ENCODE assay signal across 27 cellular contexts in the genomic region with DNA sequence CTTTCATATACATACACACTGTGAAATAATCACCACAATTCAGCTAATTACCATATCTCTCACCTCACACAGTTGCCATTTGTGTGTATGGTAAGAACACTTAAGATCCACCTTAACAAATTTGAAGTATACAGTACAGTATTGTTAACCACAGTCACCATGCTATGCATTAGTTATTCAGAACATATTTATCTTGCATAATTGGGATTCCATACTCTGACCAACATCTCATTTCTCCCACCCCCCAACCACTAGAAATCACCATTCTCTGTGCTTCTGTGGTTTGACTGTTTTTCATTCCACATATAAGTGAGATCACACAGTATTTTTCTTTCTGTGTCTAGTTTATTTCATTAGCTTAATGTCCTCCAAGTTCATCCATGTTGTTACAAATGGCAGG.
A peak's percentile ranks its signal among the peaks of the same experiment; 100 is the strongest.
DNase-seq lines count a peak whose midpoint lies in the region; ATAC-seq and TF ChIP-seq lines count a peak whose summit lies in the region.
"Had no signal": no experiment of that assay in that cellular context is flagged by ENCODE, and none has a peak within 500 bp of the region (broad histone marks: within the 10 kb centered on the region; RNA-seq: fewer than 3 reads in every experiment).

No MANE protein-coding gene starts in this region.

- peaks cover 7 to 16% of the 10 kb centered on the region in 2 donors for H3K9me3 Mint-ChIP-seq in activated naive CD4-positive, alpha-beta T cell treated with anti-CD3 and anti-CD28 coated beads, Interleukin-2, amount 50 U/mL, for 72 hours
- H3K9me3 Mint-ChIP-seq in stimulated activated effector memory CD8-positive, alpha-beta T cell treated with anti-CD3 and anti-CD28 coated beads, Interleukin-12 subunit alpha, Interleukin-12 subunit beta, amount 100 ng/mL, for 72 hours: peaks cover 16% of the 10 kb centered on the region

- intact Hi-C loops in cardiac septum (cut with DNase I): no loop called here

- H3K36me3 Mint-ChIP-seq in activated naive CD4-positive, alpha-beta T cell treated with anti-CD3 and anti-CD28 coated beads, Interleukin-2, amount 50 U/mL, for 72 hours: peaks cover 4 to 15% of the 10 kb centered on the region in 2 donors
- H3K36me3 Mint-ChIP-seq in stimulated activated effector memory CD8-positive, alpha-beta T cell treated with anti-CD3 and anti-CD28 coated beads, Interleukin-12 subunit alpha, Interleukin-12 subunit beta, amount 100 ng/mL, for 72 hours: no peaks in the 10 kb centered on the region

- no peaks in the 10 kb centered on the region for H3K36me3 ChIP-seq in SJCRH30
- H3K36me3 ChIP-seq: adrenal gland, tibial nerve, WERI-Rb-1 had no signal

- no peak overlapping the region for H3K4me3 Mint-ChIP-seq in stimulated activated effector memory CD8-positive, alpha-beta T cell treated with anti-CD3 and anti-CD28 coated beads, Interleukin-12 subunit alpha, Interleukin-12 subunit beta, amount 100 ng/mL, for 72 hours
- H3K4me3 Mint-ChIP-seq: central memory CD8-positive, alpha-beta T cell; H9; stimulated activated naive CD8-positive, alpha-beta T cell treated with anti-CD3 and anti-CD28 coated beads, Interleukin-15, Interleukin-2, amounts not matched to agents 100 ng/mL and 50 ng/mL, for 24 hours; T-helper 2 cell treated with Interferon-gamma antibody and Interleukin-4, amounts not matched to agents 5 μg/mL and 100 μg/mL, for 36 hours had no signal

- H3K27ac Mint-ChIP-seq in activated naive CD4-positive, alpha-beta T cell treated with anti-CD3 and anti-CD28 coated beads, Interleukin-2, amount 50 U/mL, for 72 hours: no peak overlapping the region
- no peak overlapping the region for H3K27ac Mint-ChIP-seq in stimulated activated effector memory CD8-positive, alpha-beta T cell treated with anti-CD3 and anti-CD28 coated beads, Interleukin-12 subunit alpha, Interleukin-12 subunit beta, amount 100 ng/mL, for 72 hours
- H3K27ac Mint-ChIP-seq: H9; stimulated activated naive CD8-positive, alpha-beta T cell treated with anti-CD3 and anti-CD28 coated beads, Interleukin-15, Interleukin-2, amounts not matched to agents 100 ng/mL and 50 ng/mL, for 24 hours; T-helper 2 cell treated with Interferon-gamma antibody and Interleukin-4, amounts not matched to agents 5 μg/mL and 100 μg/mL, for 36 hours had no signal

- H3K27me3 ChIP-seq in SJCRH30: no peaks in the 10 kb centered on the region
- H3K27me3 ChIP-seq: adrenal gland, tibial nerve had no signal

- no peak for DNase-seq in activated naive CD4-positive, alpha-beta T cell treated with anti-CD3 and anti-CD28 coated beads, Interleukin-2, amount 50 U/mL, for 72 hours (ENCODE audit: low spot score in 2 of 2)
- no peak for DNase-seq in activated naive CD4-positive, alpha-beta T cell (lab: John Stamatoyannopoulos, UW)
- DNase-seq in SJCRH30: peak; percentile 18 to 23
- peak; percentile 51 for DNase-seq in fibroblast of mammary gland (ENCODE audit: low read depth)
- no peak for DNase-seq in stimulated activated effector memory CD8-positive, alpha-beta T cell treated with anti-CD3 and anti-CD28 coated beads, Interleukin-12 subunit alpha, Interleukin-12 subunit beta, amount 100 ng/mL, for 72 hours (ENCODE audit: low spot score in 2 of 2)
- DNase-seq in activated CD4-positive, alpha-beta T cell treated with anti-CD3 and anti-CD28 coated beads for 4 hours: no peak
- DNase-seq in hypothalamus (lab: John Stamatoyannopoulos, UW): no peak
- DNase-seq in cardiac septum (ENCODE audit: low spot score): no peak
- DNase-seq: activated gamma-delta T cell; adrenal gland; Caco-2; effector CD4-positive, alpha-beta T cell; H9; kidney; MM.1S; NCI-H69; occipital lobe; RPMI8226; SK-N-SH; stimulated activated CD4-positive, alpha-beta T cell treated with anti-CD3 and anti-CD28 coated beads, Interleukin-4, amount 100 ng/mL, for 24 hours; WERI-Rb-1 had no signal

- no peaks in the 10 kb centered on the region for H3K4me1 Mint-ChIP-seq in stimulated activated effector memory CD8-positive, alpha-beta T cell treated with anti-CD3 and anti-CD28 coated beads, Interleukin-12 subunit alpha, Interleukin-12 subunit beta, amount 100 ng/mL, for 72 hours
- H3K4me1 Mint-ChIP-seq: central memory CD8-positive, alpha-beta T cell; H9 had no signal

- 0 out of 2 replicates have a peak, but pooled peaks cover 2% of the 10 kb centered on the region for H3K4me1 ChIP-seq in SJCRH30
- H3K4me1 ChIP-seq: A549, adrenal gland, Caco-2, tibial nerve had no signal

- H3K4me3 ChIP-seq in SJCRH30: no peak overlapping the region
- H3K4me3 ChIP-seq in fibroblast of mammary gland (ENCODE audit: control insufficient read depth, low read depth, low read length): no peak overlapping the region
- H3K4me3 ChIP-seq: A549, adrenal gland, smooth muscle cell, tibial nerve had no signal

- peak; percentile 34 to 36 for ATAC-seq in activated naive CD4-positive, alpha-beta T cell treated with anti-CD3 and anti-CD28 coated beads, Interleukin-2, amount 50 U/mL, for 72 hours
- peak; percentile 19 for ATAC-seq in stimulated activated effector memory CD8-positive, alpha-beta T cell treated with anti-CD3 and anti-CD28 coated beads, Interleukin-12 subunit alpha, Interleukin-12 subunit beta, amount 100 ng/mL, for 72 hours
- ATAC-seq: A549 had no signal

- no peak for TF ChIP-seq CTCF in fibroblast of mammary gland (conservative IDR thresholded peaks at IDR 0.05; ENCODE audit: control insufficient read depth, insufficient read depth, low read depth, low read length)

- no peaks in the 10 kb centered on the region for H3K9me3 ChIP-seq in SJCRH30 (replicated peaks)

- no peak overlapping the region for H3K27ac ChIP-seq in SJCRH30
- H3K27ac ChIP-seq: A549, adrenal gland, tibial nerve, WERI-Rb-1 had no signal

Comparison
In these comparisons a context has a peak if more than half of its experiments do, and no peak if none do; other contexts are left out.
1. DNase-seq: peak in SJCRH30 (2 of 2) and fibroblast of mammary gland (single experiment); none in activated naive CD4-positive, alpha-beta T cell treated with anti-CD3 and anti-CD28 coated beads, Interleukin-2, amount 50 U/mL, for 72 hours (0 of 2), activated naive CD4-positive, alpha-beta T cell (0 of 4), stimulated activated effector memory CD8-positive, alpha-beta T cell treated with anti-CD3 and anti-CD28 coated beads, Interleukin-12 subunit alpha, Interleukin-12 subunit beta, amount 100 ng/mL, for 72 hours (0 of 2), activated CD4-positive, alpha-beta T cell treated with anti-CD3 and anti-CD28 coated beads for 4 hours (0 of 2), hypothalamus (0 of 51) and cardiac septum (single experiment).